ENCODE assay signal across 32 cellular contexts in the genomic region with DNA sequence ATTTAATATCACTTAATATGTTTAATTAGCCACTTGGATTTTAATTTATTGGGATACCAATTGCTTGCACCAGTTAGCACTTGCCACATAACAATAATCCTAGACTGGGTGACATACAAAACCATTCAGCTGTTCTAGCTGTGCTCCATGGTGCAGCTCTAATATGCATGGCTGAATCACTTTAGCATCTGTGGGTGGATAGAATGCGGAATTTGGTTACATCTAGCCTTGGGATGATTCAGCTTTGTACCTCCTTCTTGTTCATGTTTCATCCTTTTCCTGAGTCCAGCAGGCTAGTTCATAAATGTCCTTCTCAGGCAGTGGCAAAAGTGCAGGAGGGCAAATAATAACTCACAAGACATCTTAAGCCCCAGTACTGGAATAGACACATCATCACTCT.
DNase-seq lines count a peak whose midpoint lies in the region; ATAC-seq and TF ChIP-seq lines count a peak whose summit lies in the region.
"Had no signal": no experiment of that assay in that cellular context is flagged by ENCODE, and none has a peak within 500 bp of the region (broad histone marks: within the 10 kb centered on the region; RNA-seq: fewer than 3 reads in every experiment).

No MANE protein-coding gene starts in this region.

- no peak overlapping the region for H3K27ac Mint-ChIP-seq in HFFc6
- H3K27ac Mint-ChIP-seq: activated CD4-positive, alpha-beta T cell treated with anti-CD3 and anti-CD28 coated beads, Interleukin-2, amount 10 ng/mL, durations not matched to agents 7 days and 5 days; activated CD8-positive, alpha-beta memory T cell treated with anti-CD3 and anti-CD28 coated beads, Interleukin-2, amount 10 ng/mL, durations not matched to agents 7 days and 5 days; activated T-helper 1 cell treated with anti-CD3 and anti-CD28 coated beads, Interleukin-12 subunit alpha, Interleukin-12 subunit beta, Interleukin-2, Interleukin-4 antibody, amounts not matched to agents 30 ng/mL and 10 ng/mL and 1 ng/mL, durations not matched to agents 14 hours and 24 hours and 36 hours; IgD-negative memory B cell; nephron progenitor cell had no signal

- no peak overlapping the region for H3K4me3 ChIP-seq in epithelial cell of proximal tubule (ENCODE audit: low read depth, low read length)
- H3K4me3 ChIP-seq: A549, dorsolateral prefrontal cortex, gastrocnemius medialis, HAP-1, lower lobe of right lung had no signal

- no peak overlapping the region for H3K4me3 Mint-ChIP-seq in HFFc6
- H3K4me3 Mint-ChIP-seq: activated CD4-positive, alpha-beta T cell treated with anti-CD3 and anti-CD28 coated beads, Interleukin-2, amount 10 ng/mL, durations not matched to agents 7 days and 5 days; activated CD8-positive, alpha-beta memory T cell treated with anti-CD3 and anti-CD28 coated beads, Interleukin-2, amount 10 ng/mL, durations not matched to agents 7 days and 5 days; activated T-helper 1 cell treated with anti-CD3 and anti-CD28 coated beads, Interleukin-12 subunit alpha, Interleukin-12 subunit beta, Interleukin-2, Interleukin-4 antibody, amounts not matched to agents 30 ng/mL and 10 ng/mL and 1 ng/mL, durations not matched to agents 14 hours and 24 hours and 36 hours; IgD-negative memory B cell; nephron progenitor cell had no signal

- DNase-seq in Daoy (ENCODE audit: low read depth): peak; percentile 47
- peak; percentile 31 for DNase-seq in NCI-H226
- DNase-seq in epithelial cell of proximal tubule (ENCODE audit: low read depth): peak; percentile 79
- DNase-seq in kidney tubule cell (ENCODE audit: low spot score): peak; percentile 70
- no peak for DNase-seq in HFFc6
- no peak for DNase-seq in AG20443 (ENCODE audit: low spot score)
- no peak for DNase-seq in activated T-cell treated with anti-CD3 and anti-CD28 coated beads, Interleukin-2, amount 50 U/mL, for 1 hour
- DNase-seq: activated CD4-positive, alpha-beta T cell treated with anti-CD3 and anti-CD28 coated beads, Interleukin-2, amount 10 ng/mL, durations not matched to agents 7 days and 5 days; activated CD8-positive, alpha-beta memory T cell treated with anti-CD3 and anti-CD28 coated beads, Interleukin-2, amount 10 ng/mL, durations not matched to agents 7 days and 5 days; activated naive CD4-positive, alpha-beta T cell treated with anti-CD3 and anti-CD28 coated beads, Interleukin-2, amount 50 U/mL, for 16 hours; aorta; DMS79; gastrocnemius medialis; hypothalamus; islet precursor cell; lower lobe of right lung; NCI-H2029 treated with DMSO at 0.1 percent for 48 hours; NCI-H446; NCI-H82; nephron progenitor cell; posterior cingulate gyrus; stimulated activated CD4-positive, alpha-beta T cell treated with anti-CD3 and anti-CD28 coated beads, Interleukin-15, amount 100 ng/mL, for 24 hours; T-helper 2 cell; trophoblast cell had no signal

- ATAC-seq in GM18870 (IDR thresholded peaks at IDR 0.05; ENCODE audit: unreplicated experiment): no peak
- ATAC-seq: A549; activated CD8-positive, alpha-beta memory T cell treated with anti-CD3 and anti-CD28 coated beads, Interleukin-2, amount 10 ng/mL, durations not matched to agents 7 days and 5 days; gastrocnemius medialis; lower lobe of right lung; sciatic nerve; SK-N-SH treated with all-trans-retinoic acid at 6 μM for 48 hours had no signal

- no peaks in the 10 kb centered on the region for H3K4me1 Mint-ChIP-seq in HFFc6 (ENCODE audit: low read depth)
- H3K4me1 Mint-ChIP-seq: activated CD4-positive, alpha-beta T cell treated with anti-CD3 and anti-CD28 coated beads, Interleukin-2, amount 10 ng/mL, durations not matched to agents 7 days and 5 days; activated CD8-positive, alpha-beta memory T cell treated with anti-CD3 and anti-CD28 coated beads, Interleukin-2, amount 10 ng/mL, durations not matched to agents 7 days and 5 days; IgD-negative memory B cell; nephron progenitor cell had no signal

- no peaks in the 10 kb centered on the region for H3K27me3 Mint-ChIP-seq in HFFc6 (ENCODE audit: insufficient read depth)
- H3K27me3 Mint-ChIP-seq: activated CD4-positive, alpha-beta T cell treated with anti-CD3 and anti-CD28 coated beads, Interleukin-2, amount 10 ng/mL, durations not matched to agents 7 days and 5 days; activated CD8-positive, alpha-beta memory T cell treated with anti-CD3 and anti-CD28 coated beads, Interleukin-2, amount 10 ng/mL, durations not matched to agents 7 days and 5 days; IgD-negative memory B cell had no signal

- no peaks in the 10 kb centered on the region for H3K36me3 Mint-ChIP-seq in HFFc6 (ENCODE audit: low read depth)
- H3K36me3 Mint-ChIP-seq: activated CD8-positive, alpha-beta memory T cell treated with anti-CD3 and anti-CD28 coated beads, Interleukin-2, amount 10 ng/mL, durations not matched to agents 7 days and 5 days; IgD-negative memory B cell had no signal

- peaks cover 28% of the 10 kb centered on the region for H3K9me3 Mint-ChIP-seq in HFFc6
- H3K9me3 Mint-ChIP-seq: nephron progenitor cell had no signal

- TF ChIP-seq CTCF in epithelial cell of proximal tubule (conservative IDR thresholded peaks at IDR 0.05; ENCODE audit: low read depth, low read length): no peak
- no peak for TF ChIP-seq CTCF in HFFc6 (IDR thresholded peaks at IDR 0.05)

Comparison
In these comparisons a context has a peak if more than half of its experiments do, and no peak if none do; other contexts are left out.
1. DNase-seq: peak in Daoy (single experiment), NCI-H226 (single experiment), epithelial cell of proximal tubule (single experiment) and kidney tubule cell (single experiment); none in HFFc6 (single experiment), AG20443 (single experiment) and activated T-cell treated with anti-CD3 and anti-CD28 coated beads, Interleukin-2, amount 50 U/mL, for 1 hour (single experiment).